8 cellular contexts compared by ENCODE assay signal in the genomic region with DNA sequence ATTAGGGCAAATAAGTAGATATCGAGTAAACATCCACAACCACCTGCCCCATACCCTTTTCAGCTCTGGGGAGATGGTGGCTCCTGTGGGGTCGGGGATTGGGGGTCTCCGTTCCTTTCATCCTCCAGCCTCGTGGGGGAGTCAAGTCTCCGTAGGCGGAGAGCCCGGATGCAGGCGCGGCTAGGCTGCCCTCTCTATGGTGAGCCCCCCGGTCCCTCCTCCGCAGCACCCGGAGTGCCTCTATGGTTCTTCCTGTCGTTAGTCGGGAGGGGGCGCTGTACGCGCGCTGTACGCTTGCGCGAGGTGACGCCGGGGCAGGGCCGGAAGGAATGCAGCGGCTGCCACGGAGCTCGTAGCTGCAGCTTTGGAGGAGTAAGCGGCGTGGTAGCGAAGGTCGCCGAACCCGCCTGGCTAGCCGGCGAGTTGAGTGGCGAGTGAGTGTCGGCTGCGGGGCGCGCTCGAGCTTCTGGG. TPM values are rescaled to one million over a fixed set of nuclear protein-coding genes. Genes with fewer than 3 reads are reported as not detected.
DNase-seq lines count a peak whose midpoint lies in the region; ATAC-seq and TF ChIP-seq lines count a peak whose summit lies in the region.

No MANE protein-coding gene starts in this region.

- TF ChIP-seq POLR2A in GM10847 (IDR thresholded peaks at IDR 0.05; ENCODE audit: extremely low read depth, insufficient read length) = peak; percentile 62

- H3K9me3 Mint-ChIP-seq in HFFc6 = no peaks in the 10 kb centered on the region
- peaks cover 2% of the 10 kb centered on the region for H3K9me3 Mint-ChIP-seq in activated naive CD8-positive, alpha-beta T cell treated with anti-CD3 and anti-CD28 coated beads for 36 hours
- H3K9me3 Mint-ChIP-seq in osteocyte (ENCODE audit: unreplicated experiment) = no peaks in the 10 kb centered on the region

- H3K4me3 Mint-ChIP-seq in HFFc6 (peak overlapping the region; percentile 93), osteocyte (ENCODE audit: unreplicated experiment) (peak overlapping the region; percentile 96)
- peak overlapping the region; percentile 97 for H3K4me3 Mint-ChIP-seq in activated naive CD8-positive, alpha-beta T cell treated with anti-CD3 and anti-CD28 coated beads for 36 hours

- H3K4me3 ChIP-seq in thymus (ENCODE audit: low read length) = peak overlapping the region; percentile 82

- 3% methylated on average over 41 of the region's 41 CpGs for WGBS in thymus

- H3K9me3 ChIP-seq in thymus (ENCODE audit: control insufficient read depth) = no peaks in the 10 kb centered on the region

- H3K27me3 Mint-ChIP-seq in HFFc6 (ENCODE audit: insufficient read depth) = peaks cover 1% of the 10 kb centered on the region; the same call in 1 of the 2 replicates
- no peaks in the 10 kb centered on the region for H3K27me3 Mint-ChIP-seq in activated naive CD8-positive, alpha-beta T cell treated with anti-CD3 and anti-CD28 coated beads for 36 hours
- no peaks in the 10 kb centered on the region for H3K27me3 Mint-ChIP-seq in osteocyte (ENCODE audit: unreplicated experiment)

- H3K36me3 ChIP-seq in thymus (ENCODE audit: control insufficient read depth, insufficient read depth) = peaks cover 17% of the 10 kb centered on the region

- H3K4me1 ChIP-seq in thymus (ENCODE audit: control insufficient read depth, insufficient read depth, low read length) = no peaks in the 10 kb centered on the region

- H3K27ac ChIP-seq in thymus (ENCODE audit: low read depth) = peak overlapping the region; percentile 93

- peak; percentile 97 for ATAC-seq in SK-N-SH treated with all-trans-retinoic acid at 6 μM for 48 hours

- DNase-seq in HFFc6 (peak; percentile 84), MV-4-11 (lab: John Stamatoyannopoulos, UW) (peak; percentile 88), head of caudate nucleus (peak; percentile 73 to 96 (median 91)), osteocyte (ENCODE audit: extremely low spot score, unreplicated experiment) (peak; percentile 98)
- DNase-seq in activated naive CD8-positive, alpha-beta T cell treated with anti-CD3 and anti-CD28 coated beads for 36 hours = peak; percentile 96

- intact Hi-C loops in head of caudate nucleus (cut with DNase I) = no loop called here

- TF ChIP-seq CTCF in HFFc6 (IDR thresholded peaks at IDR 0.05) (peak; percentile 89), osteocyte (IDR thresholded peaks at IDR 0.05) (peak; percentile 90)

- H3K4me1 Mint-ChIP-seq in HFFc6 (ENCODE audit: low read depth) (peaks cover 9% of the 10 kb centered on the region), osteocyte (ENCODE audit: unreplicated experiment) (peaks cover 17% of the 10 kb centered on the region)
- peaks cover 21% of the 10 kb centered on the region for H3K4me1 Mint-ChIP-seq in activated naive CD8-positive, alpha-beta T cell treated with anti-CD3 and anti-CD28 coated beads for 36 hours

- peaks cover 20% of the 10 kb centered on the region for H3K36me3 Mint-ChIP-seq in HFFc6 (ENCODE audit: low read depth)
- peaks cover 27% of the 10 kb centered on the region for H3K36me3 Mint-ChIP-seq in activated naive CD8-positive, alpha-beta T cell treated with anti-CD3 and anti-CD28 coated beads for 36 hours
- H3K36me3 Mint-ChIP-seq in osteocyte (ENCODE audit: unreplicated experiment) = peaks cover 21% of the 10 kb centered on the region

- no peaks in the 10 kb centered on the region for H3K27me3 ChIP-seq in thymus (ENCODE audit: control insufficient read depth, insufficient read depth)

- H3K27ac Mint-ChIP-seq in HFFc6 (peak overlapping the region; percentile 95), osteocyte (ENCODE audit: unreplicated experiment) (peak overlapping the region; percentile 98)
- peak overlapping the region; percentile 95 for H3K27ac Mint-ChIP-seq in activated naive CD8-positive, alpha-beta T cell treated with anti-CD3 and anti-CD28 coated beads for 36 hours

TF ChIP-seq in SK-N-SH treated with all-trans-retinoic acid at 6 μM for 48 hours, 23 proteins besides CTCF, POLR2A, EP300 and RAD21:
- TF ChIP-seq OSR1 (CRISPR knock-in tag; IDR thresholded peaks at IDR 0.05) = no peak
- TF ChIP-seq, protein P1, sequence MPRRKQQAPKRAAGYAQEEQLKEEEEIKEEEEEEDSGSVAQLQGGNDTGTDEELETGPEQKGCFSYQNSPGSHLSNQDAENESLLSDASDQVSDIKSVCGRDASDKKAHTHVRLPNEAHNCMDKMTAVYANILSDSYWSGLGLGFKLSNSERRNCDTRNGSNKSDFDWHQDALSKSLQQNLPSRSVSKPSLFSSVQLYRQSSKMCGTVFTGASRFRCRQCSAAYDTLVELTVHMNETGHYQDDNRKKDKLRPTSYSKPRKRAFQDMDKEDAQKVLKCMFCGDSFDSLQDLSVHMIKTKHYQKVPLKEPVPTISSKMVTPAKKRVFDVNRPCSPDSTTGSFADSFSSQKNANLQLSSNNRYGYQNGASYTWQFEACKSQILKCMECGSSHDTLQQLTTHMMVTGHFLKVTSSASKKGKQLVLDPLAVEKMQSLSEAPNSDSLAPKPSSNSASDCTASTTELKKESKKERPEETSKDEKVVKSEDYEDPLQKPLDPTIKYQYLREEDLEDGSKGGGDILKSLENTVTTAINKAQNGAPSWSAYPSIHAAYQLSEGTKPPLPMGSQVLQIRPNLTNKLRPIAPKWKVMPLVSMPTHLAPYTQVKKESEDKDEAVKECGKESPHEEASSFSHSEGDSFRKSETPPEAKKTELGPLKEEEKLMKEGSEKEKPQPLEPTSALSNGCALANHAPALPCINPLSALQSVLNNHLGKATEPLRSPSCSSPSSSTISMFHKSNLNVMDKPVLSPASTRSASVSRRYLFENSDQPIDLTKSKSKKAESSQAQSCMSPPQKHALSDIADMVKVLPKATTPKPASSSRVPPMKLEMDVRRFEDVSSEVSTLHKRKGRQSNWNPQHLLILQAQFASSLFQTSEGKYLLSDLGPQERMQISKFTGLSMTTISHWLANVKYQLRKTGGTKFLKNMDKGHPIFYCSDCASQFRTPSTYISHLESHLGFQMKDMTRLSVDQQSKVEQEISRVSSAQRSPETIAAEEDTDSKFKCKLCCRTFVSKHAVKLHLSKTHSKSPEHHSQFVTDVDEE (CRISPR knock-in tag; IDR thresholded peaks at IDR 0.05) = no peak
- TF ChIP-seq CSDC2 (CRISPR knock-in tag; IDR thresholded peaks at IDR 0.05) = no peak
- no peak for TF ChIP-seq ZNF70 (CRISPR knock-in tag; IDR thresholded peaks at IDR 0.05)
- TF ChIP-seq, protein P2, sequence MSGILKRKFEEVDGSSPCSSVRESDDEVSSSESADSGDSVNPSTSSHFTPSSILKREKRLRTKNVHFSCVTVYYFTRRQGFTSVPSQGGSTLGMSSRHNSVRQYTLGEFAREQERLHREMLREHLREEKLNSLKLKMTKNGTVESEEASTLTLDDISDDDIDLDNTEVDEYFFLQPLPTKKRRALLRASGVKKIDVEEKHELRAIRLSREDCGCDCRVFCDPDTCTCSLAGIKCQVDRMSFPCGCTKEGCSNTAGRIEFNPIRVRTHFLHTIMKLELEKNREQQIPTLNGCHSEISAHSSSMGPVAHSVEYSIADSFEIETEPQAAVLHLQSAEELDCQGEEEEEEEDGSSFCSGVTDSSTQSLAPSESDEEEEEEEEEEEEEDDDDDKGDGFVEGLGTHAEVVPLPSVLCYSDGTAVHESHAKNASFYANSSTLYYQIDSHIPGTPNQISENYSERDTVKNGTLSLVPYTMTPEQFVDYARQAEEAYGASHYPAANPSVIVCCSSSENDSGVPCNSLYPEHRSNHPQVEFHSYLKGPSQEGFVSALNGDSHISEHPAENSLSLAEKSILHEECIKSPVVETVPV (CRISPR knock-in tag; IDR thresholded peaks at IDR 0.05) = no peak
- TF ChIP-seq, protein P3, sequence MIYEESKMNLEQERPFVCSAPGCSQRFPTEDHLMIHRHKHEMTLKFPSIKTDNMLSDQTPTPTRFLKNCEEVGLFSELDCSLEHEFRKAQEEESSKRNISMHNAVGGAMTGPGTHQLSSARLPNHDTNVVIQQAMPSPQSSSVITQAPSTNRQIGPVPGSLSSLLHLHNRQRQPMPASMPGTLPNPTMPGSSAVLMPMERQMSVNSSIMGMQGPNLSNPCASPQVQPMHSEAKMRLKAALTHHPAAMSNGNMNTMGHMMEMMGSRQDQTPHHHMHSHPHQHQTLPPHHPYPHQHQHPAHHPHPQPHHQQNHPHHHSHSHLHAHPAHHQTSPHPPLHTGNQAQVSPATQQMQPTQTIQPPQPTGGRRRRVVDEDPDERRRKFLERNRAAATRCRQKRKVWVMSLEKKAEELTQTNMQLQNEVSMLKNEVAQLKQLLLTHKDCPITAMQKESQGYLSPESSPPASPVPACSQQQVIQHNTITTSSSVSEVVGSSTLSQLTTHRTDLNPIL (CRISPR knock-in tag; IDR thresholded peaks at IDR 0.05; ENCODE audit: low read depth) = no peak

RNA-seq across cellular contexts. Expression of a gene that starts 14.8 kb away (rescaled TPM):
- total RNA-seq in HFFc6 (2021; fragmentation: NEBNext Ultra II Directional; extraction: Animal tissue kit (Norgen Biotek cat#: 25700)) = not detected
- total RNA-seq in activated naive CD8-positive, alpha-beta T cell treated with anti-CD3 and anti-CD28 coated beads for 36 hours = not detected
- not detected in 2 replicates for total RNA-seq in osteocyte
- 0.07 TPM for polyA plus RNA-seq in thymus

Comparison
In these comparisons a context has a peak if more than half of its experiments do, and no peak if none do; other contexts are left out.
1. Peak in every context shown above with its lines: DNase-seq, ATAC-seq, H3K4me3 ChIP-seq and H3K27ac ChIP-seq.